Comparison of ENCODE assay signal across 7 cellular contexts in genomic region chr19:48501961-48502719, GRCh38. TPM values are rescaled to one million over a fixed set of nuclear protein-coding genes. Genes with fewer than 3 reads are reported as not detected.
DNase-seq lines count a peak whose midpoint lies in the region; TF ChIP-seq lines count a peak whose summit lies in the region.
"Had no signal": no experiment of that assay in that cellular context is flagged by ENCODE, and none has a peak within 500 bp of the region (broad histone marks: within the 10 kb centered on the region; RNA-seq: fewer than 3 reads in every experiment).

No MANE protein-coding gene starts in this region.

- TF ChIP-seq POLR2A in NB4 (IDR thresholded peaks at IDR 0.05; ENCODE audit: extremely low read depth, insufficient read length) (peak; percentile 2), esophagus squamous epithelium (IDR thresholded peaks at IDR 0.05) (no peak), erythroblast (IDR thresholded peaks at IDR 0.05; ENCODE audit: low read length) (no peak)

- H3K4me1 ChIP-seq in esophagus squamous epithelium: peaks cover 0 to 58% (median 17%) of the 10 kb centered on the region in 3 donors

- intact Hi-C loops in esophagus squamous epithelium (cut with DNase I): no loop called here

- H3K4me3 ChIP-seq in NB4 (ENCODE audit: low read depth, low read length) (no peak overlapping the region), esophagus squamous epithelium (peak overlapping the region; percentile 5 to 59 (median 35))
- H3K4me3 ChIP-seq: ovary had no signal

- no peaks in the 10 kb centered on the region for H3K9me3 ChIP-seq in esophagus squamous epithelium
- H3K9me3 ChIP-seq: ovary had no signal

- H3K36me3 ChIP-seq in esophagus squamous epithelium: no peaks in the 10 kb centered on the region
- H3K36me3 ChIP-seq: ovary had no signal

- TF ChIP-seq CTCF in NB4 (IDR thresholded peaks at IDR 0.05; ENCODE audit: low read depth, low read length) (no peak), esophagus squamous epithelium (IDR thresholded peaks at IDR 0.05) (no peak)

- peak; percentile 66 for DNase-seq in COLO668 (lab: John Stamatoyannopoulos, UW; ENCODE audit: unreplicated experiment)
- DNase-seq in NB4 (ENCODE audit: low read depth): peak; percentile 99
- peak; percentile 89 for DNase-seq in UCSD-AML1 (lab: John Stamatoyannopoulos, UW; ENCODE audit: unreplicated experiment)
- DNase-seq in esophagus squamous epithelium (lab: John Stamatoyannopoulos, UW): peak; percentile 61
- peak; percentile 65 to 66 for DNase-seq in stimulated activated CD4-positive, alpha-beta T cell treated with anti-CD3 and anti-CD28 coated beads, Interleukin-4, amount 100 ng/mL, for 48 hours (ENCODE audit: low read depth in 2 of 2)
- no peak for DNase-seq in erythroblast (lab: John Stamatoyannopoulos, UW)

- peak overlapping the region; percentile 4 to 85 (median 78) for H3K27ac ChIP-seq in esophagus squamous epithelium
- H3K27ac ChIP-seq: ovary had no signal

- peaks cover 0 to 52% (median 0%) of the 10 kb centered on the region in 4 donors for H3K27me3 ChIP-seq in esophagus squamous epithelium

- 0% methylated on average over 5 to 8 of the region's 24 CpGs for WGBS in esophagus squamous epithelium, 2 donors

RNA-seq across cellular contexts. Expression of gene LMTK3, which starts 9.5 kb away (rescaled TPM):
- 1 to 10 TPM; 2.1 to 7.8 (median 2.8) TPM for total RNA-seq in esophagus squamous epithelium

RNA-seq across cellular contexts. Expression of gene CYTH2, which starts 33.0 kb away (rescaled TPM):
- 100 to 1,000 TPM in 1 of 4 donors, 10 to 100 TPM in 3; 40.8 to 101 (median 47.8) TPM for total RNA-seq in esophagus squamous epithelium

RNA-seq across cellular contexts. Expression of gene KCNJ14, which starts 46.8 kb away (rescaled TPM):
- total RNA-seq in esophagus squamous epithelium: 1 to 10 TPM in 1 of 4 donors, under 1 TPM in 3; 0.57 to 1.3 (median 0.92) TPM

RNA-seq across cellular contexts. Expression of gene SULT2B1, which starts 49.8 kb away (rescaled TPM):
- total RNA-seq in esophagus squamous epithelium: 100 to 1,000 TPM in 2 of 4 donors, 10 to 100 TPM in 2; 84.8 to 253 (median 150) TPM

RNA-seq across cellular contexts. Expression of gene GRWD1, which starts 56.4 kb away (rescaled TPM):
- total RNA-seq in esophagus squamous epithelium: 10 to 100 TPM; 33.0 to 43.9 (median 34.6) TPM

Comparison
In these comparisons a context has a peak if more than half of its experiments do, and no peak if none do; other contexts are left out.
1. DNase-seq: peak in COLO668 (single experiment), NB4 (single experiment), UCSD-AML1 (single experiment), esophagus squamous epithelium (single experiment) and stimulated activated CD4-positive, alpha-beta T cell treated with anti-CD3 and anti-CD28 coated beads, Interleukin-4, amount 100 ng/mL, for 48 hours (2 of 2); none in erythroblast (0 of 2).